ENCODE assay signal across 18 cellular contexts in the genomic region with DNA sequence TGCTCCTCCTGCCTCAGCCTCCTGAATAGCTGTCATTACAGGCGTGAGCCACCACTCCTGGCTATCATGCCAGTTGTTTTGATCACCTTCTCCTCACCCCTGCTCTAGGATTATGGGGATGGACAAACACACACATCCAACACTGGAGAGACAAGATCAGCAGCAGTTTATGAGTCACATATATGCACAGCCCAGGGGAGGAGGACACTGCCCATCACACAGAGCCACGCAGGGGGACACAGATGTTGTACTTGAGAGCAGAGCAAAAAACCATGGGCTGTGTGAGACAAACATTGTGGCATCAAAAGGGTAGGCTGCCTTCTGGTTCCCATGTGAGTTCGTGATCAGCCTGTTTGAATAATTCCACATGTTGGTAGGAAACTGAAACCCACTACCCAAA. TPM values are rescaled to one million over a fixed set of nuclear protein-coding genes. Genes with fewer than 3 reads are reported as not detected.
DNase-seq lines count a peak whose midpoint lies in the region; ATAC-seq and TF ChIP-seq lines count a peak whose summit lies in the region.
"Had no signal": no experiment of that assay in that cellular context is flagged by ENCODE, and none has a peak within 500 bp of the region (broad histone marks: within the 10 kb centered on the region; RNA-seq: fewer than 3 reads in every experiment).

No MANE protein-coding gene starts in this region.

- no peaks in the 10 kb centered on the region for H4K20me1 ChIP-seq in GM23338 (replicated peaks; ENCODE audit: insufficient read depth)

- no peaks in the 10 kb centered on the region for H3K36me3 ChIP-seq in GM23338 (ENCODE audit: insufficient read depth)
- H3K36me3 ChIP-seq: BE2C had no signal

- H3K4me1 Mint-ChIP-seq in GM23338 = no peaks in the 10 kb centered on the region
- H3K4me1 Mint-ChIP-seq in neural crest cell = no peaks in the 10 kb centered on the region
- H3K4me1 Mint-ChIP-seq: H9 had no signal

- no peak overlapping the region for H3K27ac ChIP-seq in GM23338 (ENCODE audit: low read depth)
- H3K27ac ChIP-seq: C4-2B had no signal

- H3K9me2 ChIP-seq in GM23338 (ENCODE audit: insufficient read depth) = no peaks in the 10 kb centered on the region

- H2AFZ ChIP-seq in GM23338 = no peak overlapping the region

- H3K27me3 Mint-ChIP-seq in GM23338 (ENCODE audit: insufficient read depth, low read depth, poor library complexity) = peaks cover 4% of the 10 kb centered on the region
- H3K27me3 Mint-ChIP-seq in neural crest cell (ENCODE audit: low read depth) = no peaks in the 10 kb centered on the region
- H3K27me3 Mint-ChIP-seq: CD4-positive, alpha-beta T cell; IgD-negative memory B cell had no signal

- H3K4me3 ChIP-seq in GM23338 = no peak overlapping the region
- H3K4me3 ChIP-seq: GM12878 had no signal

- no peaks in the 10 kb centered on the region; the same call in 1 of the 2 replicates for H3K4me1 ChIP-seq in GM23338 (ENCODE audit: insufficient read depth)
- H3K4me1 ChIP-seq: BE2C had no signal

- no peak for TF ChIP-seq CTCF in GM23338 (conservative IDR thresholded peaks at IDR 0.05; ENCODE audit: low read depth in 2 of 2)
- no peak for TF ChIP-seq CTCF in neural crest cell (conservative IDR thresholded peaks at IDR 0.05)

- H3K9me3 Mint-ChIP-seq in GM23338 (peaks cover 13% of the 10 kb centered on the region), neural crest cell (peaks cover 4% of the 10 kb centered on the region)
- H3K9me3 Mint-ChIP-seq: CD4-positive, alpha-beta T cell had no signal

- no peaks in the 10 kb centered on the region for H3F3A ChIP-seq in GM23338 (replicated peaks; ENCODE audit: low read depth)

- no peak for ATAC-seq in GM23338
- no peak for ATAC-seq in HG03342 (IDR thresholded peaks at IDR 0.05; ENCODE audit: unreplicated experiment)
- ATAC-seq in GM18870 (IDR thresholded peaks at IDR 0.05; ENCODE audit: unreplicated experiment) = no peak

- H3K27ac Mint-ChIP-seq in GM23338 (peak overlapping the region; percentile 62; the same call in 1 of the 2 replicates), neural crest cell (ENCODE audit: unreplicated experiment) (peak overlapping the region; percentile 9)
- H3K27ac Mint-ChIP-seq: CD4-positive, alpha-beta T cell; H9; IgD-negative memory B cell had no signal

- DNase-seq in activated CD8-positive, alpha-beta memory T cell treated with anti-CD3 and anti-CD28 coated beads, Interleukin-2, amount 50 U/mL, for 48 hours = peak; percentile 15
- DNase-seq in activated CD8-positive, alpha-beta memory T cell treated with anti-CD3 and anti-CD28 coated beads, Interleukin-2, amount 50 U/mL, for 4 hours = no peak
- DNase-seq in GM23338 (ENCODE audit: low spot score) = no peak
- DNase-seq in neural crest cell (ENCODE audit: low read depth, low spot score) = no peak
- DNase-seq: ACHN; BE2C; CD4-positive, alpha-beta T cell; DMS153; DND-41; EL; H9; KG1 had no signal

- H3K36me3 Mint-ChIP-seq in GM23338 (ENCODE audit: low read depth) (peaks cover 23% of the 10 kb centered on the region), neural crest cell (ENCODE audit: low read depth) (peaks cover 4% of the 10 kb centered on the region)

- H3K4me3 Mint-ChIP-seq in GM23338 (no peak overlapping the region), neural crest cell (no peak overlapping the region)
- H3K4me3 Mint-ChIP-seq: CD4-positive, alpha-beta T cell; H9; IgD-negative memory B cell had no signal

- H3K79me2 ChIP-seq in GM23338 (replicated peaks; ENCODE audit: insufficient read depth) = no peaks in the 10 kb centered on the region

- H3K27me3 ChIP-seq in GM23338 (ENCODE audit: insufficient read depth) = no peaks in the 10 kb centered on the region
- H3K27me3 ChIP-seq: BE2C had no signal

- no peak overlapping the region for H3K4me2 ChIP-seq in GM23338

TF ChIP-seq in GM23338, 12 proteins besides CTCF, POLR2A, EP300 and RAD21:
- TF ChIP-seq JUNB (IDR thresholded peaks at IDR 0.05; ENCODE audit: unreplicated experiment) = no peak
- no peak for TF ChIP-seq POLR2AphosphoS5 (IDR thresholded peaks at IDR 0.05; ENCODE audit: low read depth)
- TF ChIP-seq EZH2 (IDR thresholded peaks at IDR 0.05; ENCODE audit: low read depth, unreplicated experiment) = no peak
- no peak for TF ChIP-seq EZH2phosphoT487 (IDR thresholded peaks at IDR 0.05; ENCODE audit: unreplicated experiment)

RNA-seq across cellular contexts. Expression of gene EDARADD, which starts 32.1 kb away (rescaled TPM):
- 3.1 and 4.4 TPM in 2 replicates for total RNA-seq in GM23338 (2014; rRNA removed; shearing (Covaris generic))
- polyA plus RNA-seq in GM23338 (2016; fragmentation: Nextera tagmentation; extraction: Ambion mirVana) = 3.2 and 3.7 TPM in 2 replicates
- total RNA-seq in neural crest cell = 3.0 TPM in 2 replicates
- total RNA-seq: HepG2 had no signal
- polyA plus RNA-seq: IgD-negative memory B cell had no signal
